ENCODE assay signal across 23 cellular contexts in genomic region chr1:155773221-155773620, GRCh38.
"Had no signal": no experiment of that assay in that cellular context is flagged by ENCODE, and none has a peak within 500 bp of the region (broad histone marks: within the 10 kb centered on the region; RNA-seq: fewer than 3 reads in every experiment).

No MANE protein-coding gene starts in this region.

- H3K9ac ChIP-seq: parathyroid adenoma had no signal

- H3K4me1 ChIP-seq: adrenal gland, esophagus muscularis mucosa, gastroesophageal sphincter, heart left ventricle, parathyroid adenoma, sigmoid colon, tibial artery had no signal

- H3K27me3 Mint-ChIP-seq: activated CD4-positive, alpha-beta T cell treated with anti-CD3 and anti-CD28 coated beads for 36 hours; naive thymus-derived CD8-positive, alpha-beta T cell; stimulated activated memory B cell treated with anti-CD40 and anti-IgM and Interleukin-4, amounts not matched to agents 10 μg/mL and 1 μg/mL and 100 μg/mL, for 72 hours; T-cell had no signal

- ATAC-seq: activated CD4-positive, alpha-beta T cell treated with anti-CD3 and anti-CD28 coated beads for 36 hours; gastroesophageal sphincter; heart left ventricle; left ventricle myocardium superior; naive thymus-derived CD8-positive, alpha-beta T cell; stimulated activated memory B cell treated with anti-CD40 and anti-IgM and Interleukin-4, amounts not matched to agents 10 μg/mL and 1 μg/mL and 100 μg/mL, for 72 hours; T-cell; WTC11 had no signal

- H3K27ac Mint-ChIP-seq: activated CD4-positive, alpha-beta T cell treated with anti-CD3 and anti-CD28 coated beads for 36 hours; activated naive CD4-positive, alpha-beta T cell treated with anti-CD3 and anti-CD28 coated beads for 36 hours; stimulated activated memory B cell treated with anti-CD40 and anti-IgM and Interleukin-4, amounts not matched to agents 10 μg/mL and 1 μg/mL and 100 μg/mL, for 72 hours; T-cell; WTC11 had no signal

- H3K4me1 Mint-ChIP-seq: immature natural killer cell; stimulated activated memory B cell treated with anti-CD40 and anti-IgM and Interleukin-4, amounts not matched to agents 10 μg/mL and 1 μg/mL and 100 μg/mL, for 72 hours; WTC11 had no signal

- H3K9me3 Mint-ChIP-seq: activated naive CD4-positive, alpha-beta T cell treated with anti-CD3 and anti-CD28 coated beads for 36 hours; immature natural killer cell; naive thymus-derived CD8-positive, alpha-beta T cell; stimulated activated memory B cell treated with anti-CD40 and anti-IgM and Interleukin-4, amounts not matched to agents 10 μg/mL and 1 μg/mL and 100 μg/mL, for 72 hours; T-cell; WTC11 had no signal

- DNase-seq: activated CD4-positive, alpha-beta T cell treated with anti-CD3 and anti-CD28 coated beads for 36 hours; activated naive CD4-positive, alpha-beta T cell treated with anti-CD3 and anti-CD28 coated beads for 36 hours; adrenal gland; dermis blood vessel endothelial cell; effector memory CD4-positive, alpha-beta T cell; heart left ventricle; immature natural killer cell; kidney glomerular epithelial cell; left ventricle myocardium superior; mesenchymal stem cell; naive thymus-derived CD8-positive, alpha-beta T cell; sigmoid colon; stimulated activated CD4-positive, alpha-beta T cell treated with anti-CD3 and anti-CD28 coated beads, Interleukin-4, amount 100 ng/mL, for 24 hours; T-cell; tibial artery had no signal

- H3K27ac ChIP-seq: adrenal gland, esophagus muscularis mucosa, gastroesophageal sphincter, heart left ventricle, neutrophil, parathyroid adenoma, sigmoid colon, tibial artery had no signal

- H3K79me2 ChIP-seq: parathyroid adenoma had no signal

- H3K27me3 ChIP-seq: adrenal gland, esophagus muscularis mucosa, gastroesophageal sphincter, heart left ventricle, neutrophil, sigmoid colon, tibial artery had no signal

- H3K4me3 Mint-ChIP-seq: activated CD4-positive, alpha-beta T cell treated with anti-CD3 and anti-CD28 coated beads for 36 hours; activated naive CD4-positive, alpha-beta T cell treated with anti-CD3 and anti-CD28 coated beads for 36 hours; immature natural killer cell; naive thymus-derived CD8-positive, alpha-beta T cell; stimulated activated memory B cell treated with anti-CD40 and anti-IgM and Interleukin-4, amounts not matched to agents 10 μg/mL and 1 μg/mL and 100 μg/mL, for 72 hours; T-cell; WTC11 had no signal

- H3K9me3 ChIP-seq: adrenal gland, esophagus muscularis mucosa, gastroesophageal sphincter, heart left ventricle, neutrophil, sigmoid colon, tibial artery had no signal

- H3K4me3 ChIP-seq: adrenal gland, esophagus muscularis mucosa, gastroesophageal sphincter, heart left ventricle, sigmoid colon, tibial artery had no signal

- FAIRE-seq: astrocyte, endothelial cell of umbilical vein had no signal

- H2AFZ ChIP-seq: parathyroid adenoma had no signal
